13 cellular contexts compared by ENCODE assay signal in the genomic region with DNA sequence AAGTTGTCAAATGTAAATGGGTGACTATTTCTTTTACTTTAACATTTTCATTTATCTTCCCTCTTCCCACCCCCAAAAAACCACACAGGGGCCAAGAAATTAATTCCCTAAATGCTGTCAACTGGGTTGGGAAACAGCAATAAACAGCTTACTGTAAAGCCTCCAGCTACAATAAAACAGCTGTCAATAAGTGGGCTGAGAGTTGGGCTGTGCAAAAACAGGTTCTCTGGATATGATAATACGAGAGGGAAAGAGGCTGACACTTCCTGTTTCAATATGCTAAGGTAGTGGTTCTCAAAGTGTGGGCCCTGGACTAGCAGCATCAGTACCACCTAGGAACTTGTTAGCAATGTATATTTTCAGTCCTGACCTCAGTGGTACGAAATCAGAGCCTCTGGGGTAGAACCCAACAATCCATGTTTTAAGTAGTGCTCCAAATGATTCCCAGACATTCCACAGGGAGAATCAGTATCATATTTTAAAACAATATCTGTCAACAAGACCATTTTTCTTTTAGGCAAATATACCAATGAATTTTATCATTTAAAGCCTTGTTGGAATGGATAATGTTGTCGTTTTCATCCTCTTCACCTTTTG. TPM values are rescaled to one million over a fixed set of nuclear protein-coding genes. Genes with fewer than 3 reads are reported as not detected.
DNase-seq lines count a peak whose midpoint lies in the region; ATAC-seq, FAIRE-seq and TF ChIP-seq lines count a peak whose summit lies in the region.
"Had no signal": no experiment of that assay in that cellular context is flagged by ENCODE, and none has a peak within 500 bp of the region (broad histone marks: within the 10 kb centered on the region; RNA-seq: fewer than 3 reads in every experiment).

No MANE protein-coding gene starts in this region.

- H3K4me3 ChIP-seq in keratinocyte (ENCODE audit: control insufficient read depth in 2 of 3, extremely low read depth in 1 of 3, insufficient read depth in 2 of 3, low read depth in 1 of 3, low read length in 3 of 3) (no peak overlapping the region), mucosa of descending colon (no peak overlapping the region), tibial artery (no peak overlapping the region)

- no peak overlapping the region for H3K9ac ChIP-seq in keratinocyte (ENCODE audit: control insufficient read depth, extremely low read depth, insufficient read depth, low read length)

- TF ChIP-seq CTCF in keratinocyte (optimal IDR thresholded peaks at IDR 0.05 in 1 of 3, IDR thresholded peaks at IDR 0.05 in 1 of 3, conservative IDR thresholded peaks at IDR 0.05 in 1 of 3; ENCODE audit: extremely low read depth in 1 of 3, insufficient read depth in 2 of 3, low read length in 3 of 3) (no peak), mucosa of descending colon (IDR thresholded peaks at IDR 0.05) (no peak), tibial artery (IDR thresholded peaks at IDR 0.05) (no peak)

- no peaks in the 10 kb centered on the region for H3K9me1 ChIP-seq in keratinocyte (ENCODE audit: control insufficient read depth, extremely low read depth, insufficient read depth, low read length)

- H3K27ac ChIP-seq in keratinocyte (ENCODE audit: control insufficient read depth, insufficient read depth, low read length) (no peak overlapping the region), tibial artery (no peak overlapping the region)
- H3K27ac ChIP-seq: WERI-Rb-1 had no signal

- ATAC-seq in GM19463 (IDR thresholded peaks at IDR 0.05; ENCODE audit: unreplicated experiment) (peak; percentile 69), mucosa of descending colon (no peak), HG03521 (IDR thresholded peaks at IDR 0.05; ENCODE audit: unreplicated experiment) (no peak)
- ATAC-seq: sciatic nerve had no signal

- no peak for FAIRE-seq in keratinocyte (lab: Jason Lieb, UNC)

- DNase-seq in DMS 273 treated with DMSO at 0.1 percent for 48 hours (lab: John Stamatoyannopoulos, UW) (peak; percentile 36), LHCN-M2 (ENCODE audit: low read depth) (peak; percentile 43), keratinocyte (ENCODE audit: low read depth, low spot score) (no peak), mucosa of descending colon (no peak), hepatic stellate cell (ENCODE audit: low spot score) (no peak), tibial artery (no peak)
- DNase-seq: activated naive CD4-positive, alpha-beta T cell; CD4-positive, alpha-beta memory T cell; heart right ventricle; WERI-Rb-1 had no signal

- H3K79me2 ChIP-seq in keratinocyte (ENCODE audit: control insufficient read depth, insufficient read depth, low read length) = no peaks in the 10 kb centered on the region

- intact Hi-C loops in mucosa of descending colon (cut with DNase I, micrococcal nuclease) = no loop called here
- intact Hi-C loops in tibial artery (cut with DNase I; ENCODE audit: low total_unique reads) = no loop called here

- no peaks in the 10 kb centered on the region for H3K27me3 ChIP-seq in keratinocyte (ENCODE audit: control insufficient read depth, extremely low read depth, insufficient read depth, low read length)
- H3K27me3 ChIP-seq in tibial artery = no peaks in the 10 kb centered on the region
- H3K27me3 ChIP-seq: heart right ventricle had no signal

- dilution Hi-C loops in keratinocyte (cut with MboI; ENCODE audit: extremely low pct_ligation_motif_present, low sequenced_read_pairs) = no loop called here

- H3K4me2 ChIP-seq in keratinocyte (ENCODE audit: control insufficient read depth, extremely low read depth, insufficient read depth, low read depth, low read length) = no peak overlapping the region

- H3K4me1 ChIP-seq in keratinocyte (ENCODE audit: control insufficient read depth, extremely low read depth, insufficient read depth, low read length) = no peaks in the 10 kb centered on the region
- H3K4me1 ChIP-seq in mucosa of descending colon (ENCODE audit: low read depth) = no peaks in the 10 kb centered on the region
- H3K4me1 ChIP-seq in tibial artery = peaks cover 0 to 3% (median 0%) of the 10 kb centered on the region in 4 donors

- H3K9me3 ChIP-seq in keratinocyte (ENCODE audit: control insufficient read depth, low read depth, low read length) = no peaks in the 10 kb centered on the region
- H3K9me3 ChIP-seq in mucosa of descending colon = no peaks in the 10 kb centered on the region
- no peaks in the 10 kb centered on the region for H3K9me3 ChIP-seq in tibial artery
- H3K9me3 ChIP-seq: heart right ventricle had no signal

- H3K36me3 ChIP-seq in keratinocyte (ENCODE audit: control insufficient read depth in 2 of 2, extremely low read depth in 1 of 2, insufficient read depth in 2 of 2, low read length in 2 of 2) = no peaks in the 10 kb centered on the region
- H3K36me3 ChIP-seq in mucosa of descending colon (ENCODE audit: low read depth) = no peaks in the 10 kb centered on the region
- H3K36me3 ChIP-seq in tibial artery = no peaks in the 10 kb centered on the region
- H3K36me3 ChIP-seq: heart right ventricle, WERI-Rb-1 had no signal

- peak overlapping the region; percentile 13 for H2AFZ ChIP-seq in keratinocyte (ENCODE audit: control insufficient read depth, low read length)

- no peaks in the 10 kb centered on the region for H4K20me1 ChIP-seq in keratinocyte (ENCODE audit: control insufficient read depth, extremely low read depth, insufficient read depth, low read length)

RNA-seq across cellular contexts. Expression of gene PCDH9, which starts 8.4 kb away (rescaled TPM):
- total RNA-seq in LHCN-M2 (2014; rRNA removed) (86.5 and 90.6 TPM in 2 replicates), mucosa of descending colon (1 to 10 TPM in 1 of 3 donors, under 1 TPM in 2; 0.58 to 5.0 (median 0.80) TPM)
- polyA plus RNA-seq in LHCN-M2 (2012) = 11.8 TPM
- polyA plus RNA-seq in keratinocyte = 0.21 to 0.25 TPM (median 0.21 TPM) in 3 replicates
- 0.04 TPM for polyA plus RNA-seq in keratinocyte (2011; ENCODE audit: low read depth)
- polyA plus RNA-seq in keratinocyte (2011; cell fraction: cytosol; rRNA removed) = 0.08 and 0.09 TPM in 2 replicates
- polyA plus RNA-seq in keratinocyte (2011; cell fraction: nucleus; rRNA removed) = 0.44 and 0.50 TPM in 2 replicates
- 0.04 and 0.21 TPM in 2 replicates for polyA plus RNA-seq in keratinocyte (2012; ENCODE audit: low replicate concordance)
- polyA minus RNA-seq in keratinocyte = 0.48 to 0.86 TPM (median 0.72 TPM) in 3 replicates
- not detected for polyA minus RNA-seq in keratinocyte (2011; cell fraction: cytosol; rRNA and poly(A)+ RNA removed)
- 0.63 and 0.70 TPM in 2 replicates for polyA minus RNA-seq in keratinocyte (2011; cell fraction: nucleus; rRNA and poly(A)+ RNA removed)

Comparison
In these comparisons a context has a peak if more than half of its experiments do, and no peak if none do; other contexts are left out.
1. DNase-seq: peak in DMS 273 treated with DMSO at 0.1 percent for 48 hours (single experiment) and LHCN-M2 (single experiment); none in keratinocyte (single experiment), mucosa of descending colon (0 of 3), hepatic stellate cell (single experiment) and tibial artery (0 of 2).
2. RNA of gene PCDH9, which starts 8.4 kb away (total RNA-seq): 86.5 to 90.6 TPM in LHCN-M2; 0.58 to 5.0 TPM in mucosa of descending colon; every median in the first group is over 10 times any median in the second.